Comparison of ENCODE assay signal across 1 cellular context in the genomic region with DNA sequence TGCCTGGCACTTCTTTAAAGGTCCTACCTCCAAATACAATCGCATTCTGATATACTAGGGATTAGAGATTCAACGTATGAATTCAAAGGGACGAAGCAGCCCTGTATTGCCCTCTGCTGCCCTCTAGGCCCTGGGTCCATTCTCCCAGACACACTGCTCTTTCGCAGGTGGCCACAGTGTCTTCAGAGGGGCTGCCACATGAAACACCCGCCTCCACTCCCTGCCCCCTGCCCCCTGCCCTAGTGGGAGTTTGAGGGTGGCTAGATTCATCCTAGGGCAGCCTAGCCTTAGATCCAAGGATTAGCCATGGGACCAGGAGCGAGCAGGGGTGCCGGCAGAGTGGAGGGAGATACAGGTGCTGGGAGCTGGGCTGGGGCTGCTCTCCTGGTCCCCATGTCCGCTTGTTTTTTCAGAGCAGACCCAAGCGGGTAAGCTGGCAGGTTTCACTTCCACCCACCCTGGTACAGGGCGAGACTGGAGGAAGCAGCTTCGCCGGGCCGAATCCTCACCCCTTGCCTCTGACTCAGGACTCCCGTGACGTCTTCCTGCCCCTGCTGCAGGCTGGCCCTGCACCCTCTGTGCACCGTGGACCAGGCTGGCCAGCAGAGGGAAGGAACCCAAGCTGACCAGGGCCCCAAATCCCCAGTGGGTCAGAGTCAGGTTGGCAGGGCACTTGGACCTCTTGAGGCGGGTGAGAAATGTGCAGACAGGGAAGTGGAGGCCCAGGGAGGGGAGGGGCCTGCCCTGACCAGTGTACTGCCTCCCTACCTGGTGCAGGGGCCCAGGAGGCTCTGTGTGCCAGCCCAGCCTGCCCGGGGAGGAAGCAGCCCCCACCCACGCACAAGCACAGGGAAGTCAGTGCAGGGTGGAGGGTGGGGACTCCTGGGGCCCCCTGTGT.
TF ChIP-seq lines count a peak whose summit lies in the region.

No MANE protein-coding gene starts in this region.

TF ChIP-seq in H1, 55 proteins besides CTCF, POLR2A, EP300 and RAD21:
- TF ChIP-seq TAF1 (IDR thresholded peaks at IDR 0.05; ENCODE audit: low read depth, low read length) (0 out of 2 replicates have a peak, but pooled peaks have one; percentile 20), KDM1A (IDR thresholded peaks at IDR 0.05; ENCODE audit: borderline replicate concordance, low read length) (no peak), EZH2 (IDR thresholded peaks at IDR 0.05; ENCODE audit: low read depth, low read length, severe bottlenecking) (no peak), HDAC2 (IDR thresholded peaks at IDR 0.05; ENCODE audit: borderline replicate concordance in 1 of 2, low read depth in 2 of 2, low read length in 2 of 2) (peak in 1 of 2 experiments; percentile 73; a peak in 1 of 4 replicates), KDM5A (IDR thresholded peaks at IDR 0.05; ENCODE audit: low read length) (no peak), SIRT6 (IDR thresholded peaks at IDR 0.05; ENCODE audit: low read length) (no peak), JUND (IDR thresholded peaks at IDR 0.05; ENCODE audit: low read length) (no peak), SIX5 (IDR thresholded peaks at IDR 0.05; ENCODE audit: low read depth, low read length) (no peak), CEBPB (IDR thresholded peaks at IDR 0.05; ENCODE audit: low read depth, low read length) (no peak), NANOG (IDR thresholded peaks at IDR 0.05; ENCODE audit: insufficient read depth, low read depth, low read length, poor library complexity, severe bottlenecking) (no peak), RNF2 (IDR thresholded peaks at IDR 0.05; ENCODE audit: borderline replicate concordance, low read depth, low read length, missing control alignments, poor library complexity, severe bottlenecking) (no peak), JUN (IDR thresholded peaks at IDR 0.05; ENCODE audit: low read depth, low read length) (no peak)
- TF ChIP-seq, protein P1, sequence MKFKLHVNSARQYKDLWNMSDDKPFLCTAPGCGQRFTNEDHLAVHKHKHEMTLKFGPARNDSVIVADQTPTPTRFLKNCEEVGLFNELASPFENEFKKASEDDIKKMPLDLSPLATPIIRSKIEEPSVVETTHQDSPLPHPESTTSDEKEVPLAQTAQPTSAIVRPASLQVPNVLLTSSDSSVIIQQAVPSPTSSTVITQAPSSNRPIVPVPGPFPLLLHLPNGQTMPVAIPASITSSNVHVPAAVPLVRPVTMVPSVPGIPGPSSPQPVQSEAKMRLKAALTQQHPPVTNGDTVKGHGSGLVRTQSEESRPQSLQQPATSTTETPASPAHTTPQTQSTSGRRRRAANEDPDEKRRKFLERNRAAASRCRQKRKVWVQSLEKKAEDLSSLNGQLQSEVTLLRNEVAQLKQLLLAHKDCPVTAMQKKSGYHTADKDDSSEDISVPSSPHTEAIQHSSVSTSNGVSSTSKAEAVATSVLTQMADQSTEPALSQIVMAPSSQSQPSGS (IDR thresholded peaks at IDR 0.05; ENCODE audit: low read length): no peak
- TF ChIP-seq, protein P2, sequence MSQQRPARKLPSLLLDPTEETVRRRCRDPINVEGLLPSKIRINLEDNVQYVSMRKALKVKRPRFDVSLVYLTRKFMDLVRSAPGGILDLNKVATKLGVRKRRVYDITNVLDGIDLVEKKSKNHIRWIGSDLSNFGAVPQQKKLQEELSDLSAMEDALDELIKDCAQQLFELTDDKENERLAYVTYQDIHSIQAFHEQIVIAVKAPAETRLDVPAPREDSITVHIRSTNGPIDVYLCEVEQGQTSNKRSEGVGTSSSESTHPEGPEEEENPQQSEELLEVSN (IDR thresholded peaks at IDR 0.05): no peak
